Comparison of ENCODE assay signal across 35 cellular contexts in genomic region chr10:85873063-85873462, GRCh38.
"Had no signal": no experiment of that assay in that cellular context is flagged by ENCODE, and none has a peak within 500 bp of the region (broad histone marks: within the 10 kb centered on the region; RNA-seq: fewer than 3 reads in every experiment).

No MANE protein-coding gene starts in this region.

- H3K27ac Mint-ChIP-seq: activated B cell treated with CpG ODN at 0.5 μM for 24 hours; activated CD4-positive, alpha-beta memory T cell treated with anti-CD3 and anti-CD28 coated beads for 36 hours; activated CD4-positive, alpha-beta T cell treated with anti-CD3 and anti-CD28 coated beads, Interleukin-2, amount 10 ng/mL, durations not matched to agents 24 days and 14 days; activated CD8-positive, alpha-beta T cell treated with anti-CD3 and anti-CD28 coated beads for 36 hours; activated naive CD4-positive, alpha-beta T cell treated with anti-CD3 and anti-CD28 coated beads for 36 hours; activated naive CD4-positive, alpha-beta T cell treated with anti-CD3 and anti-CD28 coated beads, Interleukin-2, amount 50 U/mL, for 72 hours; activated naive CD8-positive, alpha-beta T cell treated with anti-CD3 and anti-CD28 coated beads for 36 hours; activated T-cell treated with anti-CD3 and anti-CD28 coated beads, Interleukin-2, amount 50 U/mL, for 72 hours; activated T-helper 1 cell treated with anti-CD3 and anti-CD28 coated beads, Interleukin-12 subunit alpha, Interleukin-12 subunit beta, Interleukin-2, Interleukin-4 antibody, amounts not matched to agents 30 ng/mL and 10 ng/mL and 1 ng/mL, durations not matched to agents 14 hours and 24 hours and 36 hours; activated T-helper 17 cell treated with anti-CD3 and anti-CD28 coated beads, Interleukin-2, amount 50 U/mL, for 72 hours; T-helper 1 cell treated with Interleukin-12 subunit alpha and Interleukin-12 subunit beta and Interleukin-4 antibody, amounts not matched to agents 30 μg/mL and 1 μg/mL, for 36 hours; T-helper 2 cell treated with Interferon-gamma antibody and Interleukin-4, amounts not matched to agents 5 μg/mL and 100 μg/mL, for 36 hours had no signal

- ATAC-seq: activated CD8-positive, alpha-beta T cell treated with anti-CD3 and anti-CD28 coated beads for 36 hours; activated naive CD4-positive, alpha-beta T cell treated with anti-CD3 and anti-CD28 coated beads, Interleukin-2, amount 50 U/mL, for 72 hours; activated T-cell treated with anti-CD3 and anti-CD28 coated beads, Interleukin-2, amount 50 U/mL, for 4 hours; activated T-cell treated with anti-CD3 and anti-CD28 coated beads, Interleukin-2, amount 50 U/mL, for 72 hours; activated T-helper 17 cell treated with anti-CD3 and anti-CD28 coated beads, Interleukin-2, amount 50 U/mL, for 72 hours; body of pancreas had no signal

- H3K4me1 ChIP-seq: adrenal gland, body of pancreas, breast epithelium had no signal

- H3K9me3 Mint-ChIP-seq: activated CD4-positive, alpha-beta memory T cell treated with anti-CD3 and anti-CD28 coated beads for 36 hours; activated CD4-positive, alpha-beta T cell treated with anti-CD3 and anti-CD28 coated beads, Interleukin-2, amount 10 ng/mL, durations not matched to agents 24 days and 14 days; activated CD8-positive, alpha-beta T cell treated with anti-CD3 and anti-CD28 coated beads for 36 hours; activated naive CD4-positive, alpha-beta T cell treated with anti-CD3 and anti-CD28 coated beads for 36 hours; activated T-cell treated with anti-CD3 and anti-CD28 coated beads, Interleukin-2, amount 50 U/mL, for 4 hours; activated T-helper 1 cell treated with anti-CD3 and anti-CD28 coated beads, Interleukin-12 subunit alpha, Interleukin-12 subunit beta, Interleukin-2, Interleukin-4 antibody, amounts not matched to agents 30 ng/mL and 10 ng/mL and 1 ng/mL, durations not matched to agents 14 hours and 24 hours and 36 hours; activated T-helper 17 cell treated with anti-CD3 and anti-CD28 coated beads, Interleukin-2, amount 50 U/mL, for 72 hours; T-helper 1 cell treated with Interleukin-12 subunit alpha and Interleukin-12 subunit beta and Interleukin-4 antibody, amounts not matched to agents 30 μg/mL and 1 μg/mL, for 36 hours; T-helper 2 cell treated with Interferon-gamma antibody and Interleukin-4, amounts not matched to agents 5 μg/mL and 100 μg/mL, for 36 hours had no signal

- H3K4me3 ChIP-seq: adrenal gland, body of pancreas, breast epithelium had no signal

- H3K27ac ChIP-seq: adrenal gland, body of pancreas, brain microvascular endothelial cell, breast epithelium, VCaP had no signal

- H3K36me3 ChIP-seq: adrenal gland, brain microvascular endothelial cell, breast epithelium had no signal

- DNase-seq: activated B cell treated with CpG ODN at 0.5 μM for 24 hours; activated CD4-positive, alpha-beta memory T cell treated with anti-CD3 and anti-CD28 coated beads for 36 hours; activated CD4-positive, alpha-beta T cell treated with anti-CD3 and anti-CD28 coated beads for 4 hours; activated CD4-positive, alpha-beta T cell treated with anti-CD3 and anti-CD28 coated beads, Interleukin-2, amount 10 ng/mL, durations not matched to agents 24 days and 14 days; activated CD4-positive, alpha-beta T cell treated with anti-CD3 and anti-CD28 coated beads, Interleukin-2, amount 50 U/mL, for 1 hour; activated CD4-positive, alpha-beta T cell treated with anti-CD3 and anti-CD28 coated beads, Interleukin-2, amount 50 U/mL, for 4 hours; activated CD4-positive, CD25-positive, alpha-beta regulatory T cell treated with anti-CD3 and anti-CD28 coated beads, Interleukin-2, amount 50 U/mL, for 72 hours; activated CD8-positive, alpha-beta memory T cell treated with anti-CD3 and anti-CD28 coated beads, Interleukin-2, amount 50 U/mL, for 4 hours; activated CD8-positive, alpha-beta T cell treated with anti-CD3 and anti-CD28 coated beads for 36 hours; activated effector memory CD4-positive, alpha-beta T cell treated with anti-CD3 and anti-CD28 coated beads, Interleukin-2, amount 50 U/mL, for 16 hours; activated gamma-delta T cell treated with Interleukin-2 at 50 U/mL for 16 hours; activated naive CD4-positive, alpha-beta T cell; activated naive CD4-positive, alpha-beta T cell treated with anti-CD3 and anti-CD28 coated beads for 36 hours; activated naive CD4-positive, alpha-beta T cell treated with anti-CD3 and anti-CD28 coated beads, Interleukin-2, amount 50 U/mL, for 16 hours; activated naive CD8-positive, alpha-beta T cell treated with anti-CD3 and anti-CD28 coated beads for 36 hours; activated T-cell treated with anti-CD3 and anti-CD28 coated beads for 4 hours; activated T-cell treated with anti-CD3 and anti-CD28 coated beads, Interleukin-2, amount 50 U/mL, for 1 hour; activated T-cell treated with anti-CD3 and anti-CD28 coated beads, Interleukin-2, amount 50 U/mL, for 4 hours; activated T-cell treated with anti-CD3 and anti-CD28 coated beads, Interleukin-2, amount 50 U/mL, for 72 hours; adrenal gland; amniotic stem cell; aorta; body of pancreas; brain microvascular endothelial cell; central memory CD4-positive, alpha-beta T cell; T-helper 1 cell; T-helper 2 cell; T-helper 9 cell had no signal

- H3K4me1 Mint-ChIP-seq: activated CD4-positive, alpha-beta T cell treated with anti-CD3 and anti-CD28 coated beads, Interleukin-2, amount 10 ng/mL, durations not matched to agents 24 days and 14 days; activated naive CD8-positive, alpha-beta T cell treated with anti-CD3 and anti-CD28 coated beads for 36 hours; activated T-helper 17 cell treated with anti-CD3 and anti-CD28 coated beads, Interleukin-2, amount 50 U/mL, for 72 hours had no signal

- H3K36me3 Mint-ChIP-seq: activated CD4-positive, alpha-beta memory T cell treated with anti-CD3 and anti-CD28 coated beads for 36 hours; activated naive CD4-positive, alpha-beta T cell treated with anti-CD3 and anti-CD28 coated beads, Interleukin-2, amount 50 U/mL, for 72 hours; activated naive CD8-positive, alpha-beta T cell treated with anti-CD3 and anti-CD28 coated beads for 36 hours had no signal

- H3K9me3 ChIP-seq: adrenal gland, body of pancreas had no signal

- H3K27me3 ChIP-seq: adrenal gland, body of pancreas, brain microvascular endothelial cell, breast epithelium had no signal

- H3K4me3 Mint-ChIP-seq: activated B cell treated with CpG ODN at 0.5 μM for 24 hours; activated CD4-positive, alpha-beta memory T cell treated with anti-CD3 and anti-CD28 coated beads for 36 hours; activated CD4-positive, alpha-beta T cell treated with anti-CD3 and anti-CD28 coated beads, Interleukin-2, amount 10 ng/mL, durations not matched to agents 24 days and 14 days; activated CD8-positive, alpha-beta T cell treated with anti-CD3 and anti-CD28 coated beads for 36 hours; activated naive CD4-positive, alpha-beta T cell treated with anti-CD3 and anti-CD28 coated beads for 36 hours; activated naive CD8-positive, alpha-beta T cell treated with anti-CD3 and anti-CD28 coated beads for 36 hours; activated T-cell treated with anti-CD3 and anti-CD28 coated beads, Interleukin-2, amount 50 U/mL, for 4 hours; activated T-cell treated with anti-CD3 and anti-CD28 coated beads, Interleukin-2, amount 50 U/mL, for 72 hours; activated T-helper 1 cell treated with anti-CD3 and anti-CD28 coated beads, Interleukin-12 subunit alpha, Interleukin-12 subunit beta, Interleukin-2, Interleukin-4 antibody, amounts not matched to agents 30 ng/mL and 10 ng/mL and 1 ng/mL, durations not matched to agents 14 hours and 24 hours and 36 hours; activated T-helper 17 cell treated with anti-CD3 and anti-CD28 coated beads, Interleukin-2, amount 50 U/mL, for 72 hours; T-helper 1 cell treated with Interleukin-12 subunit alpha and Interleukin-12 subunit beta and Interleukin-4 antibody, amounts not matched to agents 30 μg/mL and 1 μg/mL, for 36 hours; T-helper 2 cell treated with Interferon-gamma antibody and Interleukin-4, amounts not matched to agents 5 μg/mL and 100 μg/mL, for 36 hours had no signal
